In the genomic region with DNA sequence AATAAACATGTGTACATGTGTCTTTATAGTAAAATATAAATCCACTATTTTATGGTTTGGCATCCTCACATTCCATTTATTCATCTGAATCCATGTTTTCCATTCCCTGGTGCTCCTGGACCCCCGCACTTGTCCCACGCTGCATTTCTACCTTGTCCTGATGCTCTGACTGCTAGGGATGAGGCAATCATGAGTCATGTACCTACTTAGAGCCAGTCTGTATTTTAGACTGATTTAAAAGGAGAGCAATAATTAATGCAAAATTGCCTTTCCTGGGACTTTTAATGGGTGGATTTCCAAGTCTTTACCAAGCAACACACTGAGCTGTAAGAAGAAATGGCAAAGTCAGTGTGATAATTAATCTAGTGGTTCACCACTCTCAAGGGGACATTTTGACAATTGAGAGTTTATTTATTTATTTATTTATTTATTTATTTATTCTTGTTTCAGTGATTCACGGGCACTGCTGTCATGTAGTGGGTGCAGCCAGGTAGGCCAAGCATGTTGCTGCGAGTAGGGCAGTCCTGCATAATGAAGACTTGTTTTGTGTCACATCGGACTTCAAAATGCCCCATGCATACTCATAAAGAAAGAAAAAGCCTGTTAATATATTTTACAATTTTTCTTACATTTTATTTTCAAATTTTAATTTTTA, we compare ENCODE assay signal across 25 cellular contexts.
DNase-seq lines count a peak whose midpoint lies in the region; ATAC-seq, FAIRE-seq and TF ChIP-seq lines count a peak whose summit lies in the region.
"Had no signal": no experiment of that assay in that cellular context is flagged by ENCODE, and none has a peak within 500 bp of the region (broad histone marks: within the 10 kb centered on the region; RNA-seq: fewer than 3 reads in every experiment).

No MANE protein-coding gene starts in this region.

- DNase-seq in MCF 10A (ENCODE audit: unreplicated experiment) (peak; percentile 4), breast epithelium (ENCODE audit: low spot score in 2 of 2) (no peak), PC-3 (peak; percentile 25), bronchial epithelial cell (ENCODE audit: low read depth) (peak; percentile 70), renal cortical epithelial cell (ENCODE audit: low read depth) (peak; percentile 44), small intestine (no peak)
- DNase-seq in CD8-positive, alpha-beta T cell, result no peak
- DNase-seq: 8988T; Caco-2; CD4-positive, CD25-positive, alpha-beta regulatory T cell; H9; KG1; NCI-H1048; NCI-H1436; NCI-H2029; NCI-H2171; NCI-H446 treated with DMSO at 0.1 percent for 48 hours; NCI-H774; SHP77; T-cell had no signal

- no peak for TF ChIP-seq POLR2A in breast epithelium (IDR thresholded peaks at IDR 0.05)

- CTCF ChIA-PET in MCF 10A (lab: Yijun Ruan, JAX) (no interaction called here), PC-3 (lab: Charles Lee) (no interaction called here)
- CTCF ChIA-PET in CD8-positive, alpha-beta T cell (lab: Charles Lee), result no interaction called here

- H4K20me1 ChIP-seq in PC-3 (ENCODE audit: low read length), result no peaks in the 10 kb centered on the region

- H3K36me3 ChIP-seq in breast epithelium (no peaks in the 10 kb centered on the region), PC-3 (ENCODE audit: low read depth, low read length) (no peaks in the 10 kb centered on the region), bronchial epithelial cell (ENCODE audit: control insufficient read depth, insufficient read depth, low read length) (no peaks in the 10 kb centered on the region), small intestine (ENCODE audit: control insufficient read depth in 2 of 2, insufficient read depth in 2 of 2, low read length in 2 of 2) (no peaks in the 10 kb centered on the region)
- no peaks in the 10 kb centered on the region for H3K36me3 ChIP-seq in CD8-positive, alpha-beta T cell (ENCODE audit: insufficient read depth, low read length)

- no peak overlapping the region for H2AFZ ChIP-seq in PC-3 (ENCODE audit: low read length)

- H3K4me3 ChIP-seq in breast epithelium, result no peak overlapping the region
- no peak overlapping the region for H3K4me3 ChIP-seq in PC-3 (ENCODE audit: low read length)
- no peak overlapping the region for H3K4me3 ChIP-seq in bronchial epithelial cell (ENCODE audit: low read depth, low read length)
- no peak overlapping the region for H3K4me3 ChIP-seq in CD8-positive, alpha-beta T cell (ENCODE audit: low read depth, low read length)
- no peak overlapping the region for H3K4me3 ChIP-seq in small intestine (ENCODE audit: low read depth in 1 of 2, low read length in 2 of 2)
- H3K4me3 ChIP-seq: SK-N-MC had no signal

- H3K9me3 ChIP-seq in breast epithelium, result no peaks in the 10 kb centered on the region
- H3K9me3 ChIP-seq in PC-3 (ENCODE audit: low read length), result no peaks in the 10 kb centered on the region
- no peaks in the 10 kb centered on the region for H3K9me3 ChIP-seq in CD8-positive, alpha-beta T cell (ENCODE audit: low read length)
- no peaks in the 10 kb centered on the region for H3K9me3 ChIP-seq in small intestine (ENCODE audit: control insufficient read depth, low read depth)
- H3K9me3 ChIP-seq: Caco-2 had no signal

- no peaks in the 10 kb centered on the region for H3F3A ChIP-seq in PC-3 (ENCODE audit: low read length, unreplicated experiment)

- 86 to 93% (median 92%) methylated on average over 5 of the region's 5 CpGs for WGBS in small intestine, 3 donors

- no peak overlapping the region for H3K27ac Mint-ChIP-seq in MCF 10A (ENCODE audit: low read depth, unreplicated experiment)
- H3K27ac Mint-ChIP-seq in CD8-positive, alpha-beta T cell, result no peak overlapping the region
- H3K27ac Mint-ChIP-seq: B cell; CD4-positive, CD25-positive, alpha-beta regulatory T cell; H9; T-cell had no signal

- no peaks in the 10 kb centered on the region for H3K27me3 Mint-ChIP-seq in MCF 10A (ENCODE audit: insufficient read depth, unreplicated experiment)
- no peaks in the 10 kb centered on the region for H3K27me3 Mint-ChIP-seq in CD8-positive, alpha-beta T cell (ENCODE audit: low read depth)
- H3K27me3 Mint-ChIP-seq: B cell; CD4-positive, CD25-positive, alpha-beta regulatory T cell; T-cell had no signal

- H3K9me3 Mint-ChIP-seq in MCF 10A (ENCODE audit: unreplicated experiment), result no peaks in the 10 kb centered on the region
- H3K9me3 Mint-ChIP-seq in CD8-positive, alpha-beta T cell, result no peaks in the 10 kb centered on the region
- H3K9me3 Mint-ChIP-seq: CD4-positive, CD25-positive, alpha-beta regulatory T cell; H9; T-cell had no signal

- H3K27ac ChIP-seq in breast epithelium (no peak overlapping the region), PC-3 (ENCODE audit: low read length) (no peak overlapping the region), small intestine (ENCODE audit: low read depth in 1 of 2, low read length in 1 of 2) (no peak overlapping the region)
- H3K27ac ChIP-seq in CD8-positive, alpha-beta T cell (ENCODE audit: low read depth, low read length), result no peak overlapping the region
- H3K27ac ChIP-seq: SK-N-MC had no signal

- no peak overlapping the region for H3K4me3 Mint-ChIP-seq in MCF 10A (ENCODE audit: unreplicated experiment)
- H3K4me3 Mint-ChIP-seq in CD8-positive, alpha-beta T cell, result no peak overlapping the region
- H3K4me3 Mint-ChIP-seq: B cell; CD4-positive, CD25-positive, alpha-beta regulatory T cell; H9; T-cell had no signal

- no peak for ATAC-seq in PC-3
- no peak for ATAC-seq in CD8-positive, alpha-beta T cell
- ATAC-seq in GM21529 (IDR thresholded peaks at IDR 0.05; ENCODE audit: unreplicated experiment), result no peak
- ATAC-seq: HepG2, T-cell had no signal

- no peak overlapping the region for H3K4me2 ChIP-seq in PC-3 (ENCODE audit: low read length)

- TF ChIP-seq CTCF in MCF 10A (IDR thresholded peaks at IDR 0.05; ENCODE audit: unreplicated experiment), result no peak
- no peak for TF ChIP-seq CTCF in breast epithelium (IDR thresholded peaks at IDR 0.05)
- no peak for TF ChIP-seq CTCF in PC-3 (conservative IDR thresholded peaks at IDR 0.05; ENCODE audit: low read depth, low read length)
- no peak for TF ChIP-seq CTCF in bronchial epithelial cell (IDR thresholded peaks at IDR 0.05; ENCODE audit: insufficient read depth, low read length, severe bottlenecking)
- no peak for TF ChIP-seq CTCF in CD8-positive, alpha-beta T cell (IDR thresholded peaks at IDR 0.05)

- POLR2A ChIA-PET in MCF 10A (lab: Yijun Ruan, JAX) (no interaction called here), PC-3 (lab: Charles Lee; ENCODE audit: unreplicated experiment) (no interaction called here)
- POLR2A ChIA-PET in CD8-positive, alpha-beta T cell (lab: Charles Lee), result no interaction called here

- intact Hi-C loops in MCF 10A (cut with micrococcal nuclease) (no loop called here), breast epithelium (cut with DNase I; ENCODE audit: low total_unique reads) (no loop called here), PC-3 (cut with micrococcal nuclease) (no loop called here)
- intact Hi-C loops in CD8-positive, alpha-beta T cell (cut with DNase I, micrococcal nuclease), result no loop called here

- H3K9me2 ChIP-seq in PC-3 (replicated peaks; ENCODE audit: low read length), result no peaks in the 10 kb centered on the region

- BruUV-seq in MCF 10A (replicated peaks; lab: Mats Ljungman, UMichigan), result no TSS peak
- BruUV-seq in PC-3 (replicated peaks; lab: Mats Ljungman, UMichigan), result no TSS peak

- FAIRE-seq in bronchial epithelial cell (lab: Jason Lieb, UNC) (no peak), small intestine (lab: Jason Lieb, UNC) (no peak)
- FAIRE-seq: GM12891, HepG2 had no signal

- no peaks in the 10 kb centered on the region for H3K79me2 ChIP-seq in PC-3 (ENCODE audit: low read length)

- H3K9ac ChIP-seq in PC-3 (ENCODE audit: low read length), result no peak overlapping the region

- H3K27me3 ChIP-seq in breast epithelium (no peaks in the 10 kb centered on the region), PC-3 (ENCODE audit: low read length) (no peaks in the 10 kb centered on the region), bronchial epithelial cell (ENCODE audit: control insufficient read depth, insufficient read depth, low read length) (no peaks in the 10 kb centered on the region), small intestine (ENCODE audit: control insufficient read depth in 2 of 2, insufficient read depth in 2 of 2, low read length in 2 of 2) (no peaks in the 10 kb centered on the region)
- H3K27me3 ChIP-seq in CD8-positive, alpha-beta T cell (ENCODE audit: insufficient read depth, low read length), result no peaks in the 10 kb centered on the region

- H3K36me3 Mint-ChIP-seq in MCF 10A (ENCODE audit: insufficient read depth, unreplicated experiment), result no peaks in the 10 kb centered on the region
- H3K36me3 Mint-ChIP-seq in CD8-positive, alpha-beta T cell, result no peaks in the 10 kb centered on the region
- H3K36me3 Mint-ChIP-seq: CD4-positive, CD25-positive, alpha-beta regulatory T cell; T-cell had no signal

- no peaks in the 10 kb centered on the region for H3K4me1 ChIP-seq in breast epithelium
- peaks cover 17% of the 10 kb centered on the region for H3K4me1 ChIP-seq in PC-3 (ENCODE audit: insufficient read depth, low read length)
- H3K4me1 ChIP-seq in CD8-positive, alpha-beta T cell (ENCODE audit: insufficient read depth, low read length), result no peaks in the 10 kb centered on the region
- no peaks in the 10 kb centered on the region for H3K4me1 ChIP-seq in small intestine (ENCODE audit: control insufficient read depth in 2 of 2, insufficient read depth in 1 of 2, low read depth in 1 of 2, low read length in 1 of 2)
- H3K4me1 ChIP-seq: Caco-2 had no signal

- peaks cover 13% of the 10 kb centered on the region for H3K4me1 Mint-ChIP-seq in MCF 10A (ENCODE audit: insufficient read depth, unreplicated experiment)
- no peaks in the 10 kb centered on the region for H3K4me1 Mint-ChIP-seq in CD8-positive, alpha-beta T cell (ENCODE audit: low read depth)
- H3K4me1 Mint-ChIP-seq: B cell; CD4-positive, CD25-positive, alpha-beta regulatory T cell; T-cell had no signal

Comparison
In these comparisons a context has a peak if more than half of its experiments do, and no peak if none do; other contexts are left out.
1. DNase-seq: peak in MCF 10A (single experiment), PC-3 (single experiment), bronchial epithelial cell (single experiment) and renal cortical epithelial cell (single experiment); none in breast epithelium (0 of 2), CD8-positive, alpha-beta T cell (0 of 7) and small intestine (single experiment).